Comparison of ENCODE assay signal across 35 cellular contexts in genomic region chr14:37401093-37401492, GRCh38.
"Had no signal": no experiment of that assay in that cellular context is flagged by ENCODE, and none has a peak within 500 bp of the region (broad histone marks: within the 10 kb centered on the region; RNA-seq: fewer than 3 reads in every experiment).

No MANE protein-coding gene starts in this region.

- H3K9me3 ChIP-seq: adrenal gland, body of pancreas, breast epithelium had no signal

- H3K4me3 ChIP-seq: adrenal gland, body of pancreas, breast epithelium had no signal

- H3K36me3 Mint-ChIP-seq: activated CD4-positive, alpha-beta memory T cell treated with anti-CD3 and anti-CD28 coated beads for 36 hours; activated naive CD8-positive, alpha-beta T cell treated with anti-CD3 and anti-CD28 coated beads for 36 hours had no signal

- H3K4me1 ChIP-seq: adrenal gland, body of pancreas, breast epithelium had no signal

- H3K4me3 Mint-ChIP-seq: activated B cell treated with CpG ODN at 0.5 μM for 24 hours; activated CD4-positive, alpha-beta memory T cell treated with anti-CD3 and anti-CD28 coated beads for 36 hours; activated CD4-positive, alpha-beta T cell treated with anti-CD3 and anti-CD28 coated beads, Interleukin-2, amount 10 ng/mL, durations not matched to agents 24 days and 14 days; activated CD8-positive, alpha-beta T cell treated with anti-CD3 and anti-CD28 coated beads for 36 hours; activated naive CD4-positive, alpha-beta T cell treated with anti-CD3 and anti-CD28 coated beads for 36 hours; activated naive CD8-positive, alpha-beta T cell treated with anti-CD3 and anti-CD28 coated beads for 36 hours; activated T-cell treated with anti-CD3 and anti-CD28 coated beads, Interleukin-2, amount 50 U/mL, for 4 hours; activated T-cell treated with anti-CD3 and anti-CD28 coated beads, Interleukin-2, amount 50 U/mL, for 72 hours; activated T-helper 1 cell treated with anti-CD3 and anti-CD28 coated beads, Interleukin-12 subunit alpha, Interleukin-12 subunit beta, Interleukin-2, Interleukin-4 antibody, amounts not matched to agents 30 ng/mL and 10 ng/mL and 1 ng/mL, durations not matched to agents 14 hours and 24 hours and 36 hours; activated T-helper 17 cell treated with anti-CD3 and anti-CD28 coated beads, Interleukin-2, amount 50 U/mL, for 72 hours; T-helper 1 cell treated with Interleukin-12 subunit alpha and Interleukin-12 subunit beta and Interleukin-4 antibody, amounts not matched to agents 30 μg/mL and 1 μg/mL, for 36 hours; T-helper 2 cell treated with Interferon-gamma antibody and Interleukin-4, amounts not matched to agents 5 μg/mL and 100 μg/mL, for 36 hours had no signal

- H3K27me3 ChIP-seq: adrenal gland, body of pancreas, brain microvascular endothelial cell, breast epithelium had no signal

- H3K4me1 Mint-ChIP-seq: activated B cell treated with CpG ODN at 0.5 μM for 24 hours; activated CD4-positive, alpha-beta T cell treated with anti-CD3 and anti-CD28 coated beads, Interleukin-2, amount 10 ng/mL, durations not matched to agents 24 days and 14 days; activated naive CD8-positive, alpha-beta T cell treated with anti-CD3 and anti-CD28 coated beads for 36 hours; activated T-helper 17 cell treated with anti-CD3 and anti-CD28 coated beads, Interleukin-2, amount 50 U/mL, for 72 hours had no signal

- DNase-seq: activated B cell treated with CpG ODN at 0.5 μM for 24 hours; activated CD4-positive, alpha-beta memory T cell treated with anti-CD3 and anti-CD28 coated beads for 36 hours; activated CD4-positive, alpha-beta T cell treated with anti-CD3 and anti-CD28 coated beads for 4 hours; activated CD4-positive, alpha-beta T cell treated with anti-CD3 and anti-CD28 coated beads, Interleukin-2, amount 10 ng/mL, durations not matched to agents 24 days and 14 days; activated CD4-positive, alpha-beta T cell treated with anti-CD3 and anti-CD28 coated beads, Interleukin-2, amount 50 U/mL, for 1 hour; activated CD4-positive, alpha-beta T cell treated with anti-CD3 and anti-CD28 coated beads, Interleukin-2, amount 50 U/mL, for 4 hours; activated CD4-positive, CD25-positive, alpha-beta regulatory T cell treated with anti-CD3 and anti-CD28 coated beads, Interleukin-2, amount 50 U/mL, for 72 hours; activated CD8-positive, alpha-beta memory T cell treated with anti-CD3 and anti-CD28 coated beads, Interleukin-2, amount 50 U/mL, for 4 hours; activated CD8-positive, alpha-beta T cell treated with anti-CD3 and anti-CD28 coated beads for 36 hours; activated effector memory CD4-positive, alpha-beta T cell treated with anti-CD3 and anti-CD28 coated beads, Interleukin-2, amount 50 U/mL, for 16 hours; activated gamma-delta T cell treated with Interleukin-2 at 50 U/mL for 16 hours; activated naive CD4-positive, alpha-beta T cell; activated naive CD4-positive, alpha-beta T cell treated with anti-CD3 and anti-CD28 coated beads for 36 hours; activated naive CD8-positive, alpha-beta T cell treated with anti-CD3 and anti-CD28 coated beads for 36 hours; activated T-cell treated with anti-CD3 and anti-CD28 coated beads for 4 hours; activated T-cell treated with anti-CD3 and anti-CD28 coated beads, Interleukin-2, amount 50 U/mL, for 1 hour; activated T-cell treated with anti-CD3 and anti-CD28 coated beads, Interleukin-2, amount 50 U/mL, for 4 hours; activated T-cell treated with anti-CD3 and anti-CD28 coated beads, Interleukin-2, amount 50 U/mL, for 72 hours; adrenal gland; amniotic stem cell; aorta; body of pancreas; brain microvascular endothelial cell; central memory CD4-positive, alpha-beta T cell; T-helper 1 cell; T-helper 2 cell; T-helper 9 cell had no signal

- H3K27me3 Mint-ChIP-seq: activated B cell treated with CpG ODN at 0.5 μM for 24 hours; activated CD4-positive, alpha-beta memory T cell treated with anti-CD3 and anti-CD28 coated beads for 36 hours; activated CD4-positive, alpha-beta T cell treated with anti-CD3 and anti-CD28 coated beads, Interleukin-2, amount 10 ng/mL, durations not matched to agents 24 days and 14 days; activated CD8-positive, alpha-beta T cell treated with anti-CD3 and anti-CD28 coated beads for 36 hours; activated naive CD8-positive, alpha-beta T cell treated with anti-CD3 and anti-CD28 coated beads for 36 hours; activated T-helper 17 cell treated with anti-CD3 and anti-CD28 coated beads, Interleukin-2, amount 50 U/mL, for 72 hours had no signal

- FAIRE-seq: astrocyte, TTC549 had no signal

- H3K27ac Mint-ChIP-seq: activated B cell treated with CpG ODN at 0.5 μM for 24 hours; activated CD4-positive, alpha-beta memory T cell treated with anti-CD3 and anti-CD28 coated beads for 36 hours; activated CD4-positive, alpha-beta T cell treated with anti-CD3 and anti-CD28 coated beads, Interleukin-2, amount 10 ng/mL, durations not matched to agents 24 days and 14 days; activated CD8-positive, alpha-beta T cell treated with anti-CD3 and anti-CD28 coated beads for 36 hours; activated naive CD4-positive, alpha-beta T cell treated with anti-CD3 and anti-CD28 coated beads for 36 hours; activated naive CD4-positive, alpha-beta T cell treated with anti-CD3 and anti-CD28 coated beads, Interleukin-2, amount 50 U/mL, for 72 hours; activated naive CD8-positive, alpha-beta T cell treated with anti-CD3 and anti-CD28 coated beads for 36 hours; activated T-cell treated with anti-CD3 and anti-CD28 coated beads, Interleukin-2, amount 50 U/mL, for 72 hours; activated T-helper 1 cell treated with anti-CD3 and anti-CD28 coated beads, Interleukin-12 subunit alpha, Interleukin-12 subunit beta, Interleukin-2, Interleukin-4 antibody, amounts not matched to agents 30 ng/mL and 10 ng/mL and 1 ng/mL, durations not matched to agents 14 hours and 24 hours and 36 hours; activated T-helper 17 cell treated with anti-CD3 and anti-CD28 coated beads, Interleukin-2, amount 50 U/mL, for 72 hours; T-helper 1 cell treated with Interleukin-12 subunit alpha and Interleukin-12 subunit beta and Interleukin-4 antibody, amounts not matched to agents 30 μg/mL and 1 μg/mL, for 36 hours; T-helper 2 cell treated with Interferon-gamma antibody and Interleukin-4, amounts not matched to agents 5 μg/mL and 100 μg/mL, for 36 hours had no signal

- H3K36me3 ChIP-seq: adrenal gland, brain microvascular endothelial cell, breast epithelium had no signal
